ENCODE assay signal across 8 cellular contexts in genomic region chr3:3015472-3016089, GRCh38.
DNase-seq lines count a peak whose midpoint lies in the region; ATAC-seq and TF ChIP-seq lines count a peak whose summit lies in the region.

No MANE protein-coding gene starts in this region.

- H2AFZ ChIP-seq in hepatocyte = no peak overlapping the region

- TF ChIP-seq CTCF in GM20000 (IDR thresholded peaks at IDR 0.05; ENCODE audit: extremely low read depth, missing control alignments) (peak; percentile 39), hepatocyte (IDR thresholded peaks at IDR 0.05; ENCODE audit: poor library complexity) (peak; percentile 83), type B pancreatic cell (conservative IDR thresholded peaks at IDR 0.05) (peak; percentile 80)

- H3K4me3 Mint-ChIP-seq in type B pancreatic cell = no peak overlapping the region

- no peak overlapping the region for H3K4me3 ChIP-seq in hepatocyte

- no peaks in the 10 kb centered on the region for H3K27me3 ChIP-seq in hepatocyte

- H3K27ac Mint-ChIP-seq in type B pancreatic cell = no peak overlapping the region

- H4K20me1 ChIP-seq in hepatocyte (ENCODE audit: insufficient read depth, poor library complexity, severe bottlenecking) = no peaks in the 10 kb centered on the region

- no peaks in the 10 kb centered on the region for H3K9me3 ChIP-seq in hepatocyte (ENCODE audit: low read depth)

- whole genome bisulfite sequencing in hepatocyte (ENCODE audit: low lambda C conversion rate, missing lambda C conversion rate) = 37% methylated on average over 5 of the region's 5 CpGs

- H3K9me3 Mint-ChIP-seq in type B pancreatic cell = no peaks in the 10 kb centered on the region

- peaks cover 21% of the 10 kb centered on the region for H3K4me1 Mint-ChIP-seq in type B pancreatic cell (ENCODE audit: unreplicated experiment)

- no peaks in the 10 kb centered on the region for H3K36me3 ChIP-seq in hepatocyte (replicated peaks; ENCODE audit: insufficient read depth, low read depth)

- H3K79me2 ChIP-seq in hepatocyte = no peaks in the 10 kb centered on the region

- H3K4me1 ChIP-seq in hepatocyte (ENCODE audit: insufficient read depth) = peaks cover 6% of the 10 kb centered on the region

- DNase-seq in COR-L47 (lab: John Stamatoyannopoulos, UW) = peak; percentile 14
- DNase-seq in GM20000 (ENCODE audit: low spot score) = peak; percentile 26
- DNase-seq in SKM-1 treated with dmso at 0.1 percent for 144 hours (lab: John Stamatoyannopoulos, UW; ENCODE audit: unreplicated experiment) = peak; percentile 9
- peak; percentile 64 for DNase-seq in hepatocyte (ENCODE audit: low spot score)
- no peak for DNase-seq in type B pancreatic cell (ENCODE audit: extremely low spot score, unreplicated experiment)
- DNase-seq in activated CD8-positive, alpha-beta memory T cell treated with anti-CD3 and anti-CD28 coated beads, Interleukin-2, amount 50 U/mL, for 4 hours = no peak

- no peak overlapping the region for H3K27ac ChIP-seq in hepatocyte

- H3K27me3 Mint-ChIP-seq in type B pancreatic cell = no peaks in the 10 kb centered on the region

- no peaks in the 10 kb centered on the region for H3K9me2 ChIP-seq in hepatocyte (replicated peaks; ENCODE audit: insufficient read depth)

- H3K36me3 Mint-ChIP-seq in type B pancreatic cell = no peaks in the 10 kb centered on the region

- H3K4me2 ChIP-seq in hepatocyte = no peak overlapping the region

- no peak for ATAC-seq in GM18873 (IDR thresholded peaks at IDR 0.05; ENCODE audit: low FRiP score, unreplicated experiment)

- TF ChIP-seq EP300 in Ishikawa (IDR thresholded peaks at IDR 0.05; ENCODE audit: borderline replicate concordance) = no peak

- TF ChIP-seq RAD21 in Ishikawa (IDR thresholded peaks at IDR 0.05; ENCODE audit: low read depth) = peak; percentile 45

TF ChIP-seq in Ishikawa, 13 proteins besides CTCF, POLR2A, EP300 and RAD21:
- TF ChIP-seq REST (IDR thresholded peaks at IDR 0.05; ENCODE audit: low read depth) = no peak
- no peak for TF ChIP-seq TCF12 (IDR thresholded peaks at IDR 0.05; ENCODE audit: low read depth)
- TF ChIP-seq FOXM1 (IDR thresholded peaks at IDR 0.05; ENCODE audit: borderline replicate concordance, low read depth) = no peak
- no peak for TF ChIP-seq TAF1 (IDR thresholded peaks at IDR 0.05; ENCODE audit: low read depth)
- no peak for TF ChIP-seq USF1 (IDR thresholded peaks at IDR 0.05)
- TF ChIP-seq ZBTB7A (IDR thresholded peaks at IDR 0.05; ENCODE audit: low read depth) = no peak

Comparison
In these comparisons a context has a peak if more than half of its experiments do, and no peak if none do; other contexts are left out.
1. DNase-seq: peak in COR-L47 (single experiment), GM20000 (single experiment), SKM-1 treated with dmso at 0.1 percent for 144 hours (single experiment) and hepatocyte (single experiment); none in type B pancreatic cell (single experiment) and activated CD8-positive, alpha-beta memory T cell treated with anti-CD3 and anti-CD28 coated beads, Interleukin-2, amount 50 U/mL, for 4 hours (single experiment).
2. Peak in every context shown above with its lines, with median percentiles within 50 percentile points of each other: CTCF ChIP-seq.